In genomic region chr3:188469228-188469885, GRCh38 we compare ENCODE assay signal across 13 cellular contexts.
A peak's percentile ranks its signal among the peaks of the same experiment; 100 is the strongest.
DNase-seq lines count a peak whose midpoint lies in the region; ATAC-seq and TF ChIP-seq lines count a peak whose summit lies in the region.
"Had no signal": no experiment of that assay in that cellular context is flagged by ENCODE, and none has a peak within 500 bp of the region (broad histone marks: within the 10 kb centered on the region; RNA-seq: fewer than 3 reads in every experiment).

No MANE protein-coding gene starts in this region.

- CTCF ChIA-PET in BJ (lab: Yijun Ruan, JAX), result no interaction called here

- no peaks in the 10 kb centered on the region for H3K36me3 ChIP-seq in BJ (ENCODE audit: control insufficient read depth, insufficient read depth, low read length)

- ATAC-seq in left cardiac atrium, result peak; percentile 42 to 68

- intact Hi-C loops in left cardiac atrium (cut with DNase I), result no loop called here

- no peak overlapping the region for H3K4me3 ChIP-seq in BJ (ENCODE audit: low read depth, low read length)
- H3K4me3 ChIP-seq in astrocyte of the cerebellum (ENCODE audit: low read depth, low read length), result no peak overlapping the region

- DNase-seq in BJ (ENCODE audit: low read depth) (peak; percentile 27), astrocyte of the cerebellum (ENCODE audit: low read depth) (peak; percentile 79), left cardiac atrium (no peak), renal cortical epithelial cell (ENCODE audit: low read depth) (peak; percentile 100), NCI-H187 treated with DMSO at 0.1 percent for 48 hours (lab: John Stamatoyannopoulos, UW) (no peak), DMS153 treated with DMSO at 0.1 percent for 48 hours (lab: John Stamatoyannopoulos, UW; ENCODE audit: unreplicated experiment) (no peak)
- DNase-seq in stimulated activated CD8-positive, alpha-beta memory T cell treated with anti-CD3 and anti-CD28 coated beads, Interleukin-4, amount 100 ng/mL, for 48 hours, result no peak
- DNase-seq in effector CD4-positive, alpha-beta T cell, result no peak
- DNase-seq: activated CD4-positive, alpha-beta T cell treated with anti-CD3 and anti-CD28 coated beads for 1 hour; AML-193; NCI-H1417 treated with DMSO at 0.1 percent for 48 hours; NCI-H526 treated with DMSO at 0.1 percent for 48 hours; SK-N-SH had no signal

- no peak for TF ChIP-seq CTCF in BJ (IDR thresholded peaks at IDR 0.05; ENCODE audit: insufficient read depth, low read depth, low read length)
- no peak for TF ChIP-seq CTCF in astrocyte of the cerebellum (IDR thresholded peaks at IDR 0.05; ENCODE audit: low read depth, low read length, missing control alignments)

- POLR2A ChIA-PET in BJ (lab: Charles Lee), result interaction anchor here (0.7 kb wide), 1 partner anchor 27 kb away, joined by 4 read pairs; no protein-coding TSS in a partner anchor

- in situ Hi-C loops in astrocyte of the cerebellum (cut with HindIII; ENCODE audit: low sequenced_read_pairs), result no loop called here

- no peaks in the 10 kb centered on the region for H3K27me3 ChIP-seq in BJ (ENCODE audit: control insufficient read depth, insufficient read depth, low read length)

Comparison
In these comparisons a context has a peak if more than half of its experiments do, and no peak if none do; other contexts are left out.
1. DNase-seq: peak in BJ (single experiment), astrocyte of the cerebellum (single experiment) and renal cortical epithelial cell (single experiment); none in left cardiac atrium (single experiment), stimulated activated CD8-positive, alpha-beta memory T cell treated with anti-CD3 and anti-CD28 coated beads, Interleukin-4, amount 100 ng/mL, for 48 hours (single experiment), NCI-H187 treated with DMSO at 0.1 percent for 48 hours (single experiment), DMS153 treated with DMSO at 0.1 percent for 48 hours (single experiment) and effector CD4-positive, alpha-beta T cell (single experiment).